1 cellular context compared by ENCODE assay signal in the genomic region with DNA sequence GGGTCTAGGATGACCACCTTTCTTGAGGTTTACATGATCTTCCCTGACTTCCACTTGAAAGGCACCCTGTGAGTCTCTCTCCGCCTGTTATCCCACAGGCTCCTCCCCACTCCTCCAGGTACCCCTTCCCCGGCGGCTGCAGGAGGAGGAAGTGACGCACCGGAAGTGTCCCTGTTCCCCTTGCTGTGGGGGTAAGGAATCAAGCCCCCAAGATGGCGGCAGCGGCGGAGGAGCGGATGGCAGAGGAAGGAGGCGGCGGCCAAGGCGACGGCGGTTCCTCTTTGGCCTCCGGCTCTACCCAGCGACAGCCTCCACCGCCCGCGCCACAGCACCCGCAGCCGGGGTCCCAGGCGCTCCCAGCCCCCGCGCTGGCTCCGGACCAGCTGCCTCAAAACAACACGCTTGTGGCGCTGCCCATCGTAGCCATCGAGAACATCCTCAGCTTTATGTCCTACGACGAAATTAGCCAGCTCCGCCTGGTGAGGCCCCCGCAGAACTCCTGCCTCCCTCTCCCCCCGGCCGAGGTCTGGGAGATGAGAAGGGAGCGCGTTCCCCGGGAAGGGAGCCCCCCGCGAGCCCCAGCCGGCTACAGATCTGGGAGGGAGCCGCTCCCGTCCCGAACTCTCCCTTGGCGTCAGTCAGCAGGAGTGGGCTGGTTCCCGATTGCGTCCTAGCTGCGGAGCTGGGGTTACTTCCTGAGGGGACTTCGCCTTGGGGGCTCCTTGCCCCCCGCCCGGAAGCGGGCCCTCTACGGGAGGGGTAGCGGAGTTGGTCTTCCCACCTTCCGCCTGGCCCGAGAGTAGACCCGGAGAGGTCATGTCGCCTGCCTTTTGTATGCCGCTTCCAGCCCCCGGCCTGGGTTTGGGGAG.
A peak's percentile ranks its signal among the peaks of the same experiment; 100 is the strongest.
TF ChIP-seq lines count a peak whose summit lies in the region.

A gene with protein sequence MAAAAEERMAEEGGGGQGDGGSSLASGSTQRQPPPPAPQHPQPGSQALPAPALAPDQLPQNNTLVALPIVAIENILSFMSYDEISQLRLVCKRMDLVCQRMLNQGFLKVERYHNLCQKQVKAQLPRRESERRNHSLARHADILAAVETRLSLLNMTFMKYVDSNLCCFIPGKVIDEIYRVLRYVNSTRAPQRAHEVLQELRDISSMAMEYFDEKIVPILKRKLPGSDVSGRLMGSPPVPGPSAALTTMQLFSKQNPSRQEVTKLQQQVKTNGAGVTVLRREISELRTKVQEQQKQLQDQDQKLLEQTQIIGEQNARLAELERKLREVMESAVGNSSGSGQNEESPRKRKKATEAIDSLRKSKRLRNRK (plus strand): TSS at position 194 of the 869 bp plus-strand sequence. CDS start 19 bp downstream, at position 213.

TF ChIP-seq in HEK293, 187 proteins besides CTCF, POLR2A, EP300 and RAD21 (continued from another document and continues in another):
- TF ChIP-seq, protein P1, sequence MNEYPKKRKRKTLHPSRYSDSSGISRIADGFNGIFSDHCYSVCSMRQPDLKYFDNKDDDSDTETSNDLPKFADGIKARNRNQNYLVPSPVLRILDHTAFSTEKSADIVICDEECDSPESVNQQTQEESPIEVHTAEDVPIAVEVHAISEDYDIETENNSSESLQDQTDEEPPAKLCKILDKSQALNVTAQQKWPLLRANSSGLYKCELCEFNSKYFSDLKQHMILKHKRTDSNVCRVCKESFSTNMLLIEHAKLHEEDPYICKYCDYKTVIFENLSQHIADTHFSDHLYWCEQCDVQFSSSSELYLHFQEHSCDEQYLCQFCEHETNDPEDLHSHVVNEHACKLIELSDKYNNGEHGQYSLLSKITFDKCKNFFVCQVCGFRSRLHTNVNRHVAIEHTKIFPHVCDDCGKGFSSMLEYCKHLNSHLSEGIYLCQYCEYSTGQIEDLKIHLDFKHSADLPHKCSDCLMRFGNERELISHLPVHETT (tag by site-specific recombination; IDR thresholded peaks at IDR 0.05) = peak; percentile 93
- TF ChIP-seq ZNF184 (tag by site-specific recombination; IDR thresholded peaks at IDR 0.05) (no peak), ZNF366 (tag by site-specific recombination; conservative IDR thresholded peaks at IDR 0.05) (0 out of 2 replicates have a peak, but pooled peaks have one; percentile 41), ZNF19 (tag by site-specific recombination; IDR thresholded peaks at IDR 0.05; ENCODE audit: low read depth) (no peak), ZNF510 (tag by site-specific recombination; IDR thresholded peaks at IDR 0.05; ENCODE audit: insufficient replicate concordance) (no peak), ZNF658 (tag by site-specific recombination; IDR thresholded peaks at IDR 0.05) (no peak), ZSCAN18 (tag by site-specific recombination; IDR thresholded peaks at IDR 0.05) (peak; percentile 47; the same call in 1 of the 2 replicates), ZNF837 (tag by site-specific recombination; IDR thresholded peaks at IDR 0.05) (no peak), ZNF548 (tag by site-specific recombination; IDR thresholded peaks at IDR 0.05) (no peak), ZNF146 (tag by site-specific recombination; IDR thresholded peaks at IDR 0.05) (peak; percentile 39; the same call in 1 of the 2 replicates), ZSCAN16 (tag by site-specific recombination; IDR thresholded peaks at IDR 0.05) (no peak; the same call in 1 of the 2 replicates), ZNF174 (tag by site-specific recombination; IDR thresholded peaks at IDR 0.05) (no peak), SALL2 (tag by site-specific recombination; IDR thresholded peaks at IDR 0.05; ENCODE audit: borderline replicate concordance) (no peak), MYNN (tag by site-specific recombination; IDR thresholded peaks at IDR 0.05; ENCODE audit: borderline replicate concordance) (no peak), ZNF600 (tag by site-specific recombination; IDR thresholded peaks at IDR 0.05) (peak; percentile 86), ZBTB1 (tag by site-specific recombination; IDR thresholded peaks at IDR 0.05) (no peak), KLF16 (tag by site-specific recombination; IDR thresholded peaks at IDR 0.05) (peak; percentile 70; the same call in 1 of the 2 replicates), ZFP41 (tag by site-specific recombination; IDR thresholded peaks at IDR 0.05; ENCODE audit: borderline replicate concordance) (no peak), ZNF560 (tag by site-specific recombination; IDR thresholded peaks at IDR 0.05; ENCODE audit: borderline replicate concordance) (no peak), ZNF558 (tag by site-specific recombination; IDR thresholded peaks at IDR 0.05) (no peak), ZNF426 (tag by site-specific recombination; IDR thresholded peaks at IDR 0.05) (no peak), ZNF785 (tag by site-specific recombination; IDR thresholded peaks at IDR 0.05) (peak; percentile 34; the same call in 1 of the 2 replicates), KLF9 (tag by site-specific recombination; IDR thresholded peaks at IDR 0.05; ENCODE audit: low read depth) (no peak), ZNF701 (tag by site-specific recombination; IDR thresholded peaks at IDR 0.05) (no peak), SP7 (tag by site-specific recombination; IDR thresholded peaks at IDR 0.05) (peak; percentile 90), ZFHX2 (tag by site-specific recombination; conservative IDR thresholded peaks at IDR 0.05) (peak; percentile 55), ZNF280C (tag by site-specific recombination; IDR thresholded peaks at IDR 0.05) (no peak), ZNF473 (tag by site-specific recombination; IDR thresholded peaks at IDR 0.05) (no peak), ZBTB11 (tag by site-specific recombination; conservative IDR thresholded peaks at IDR 0.05; ENCODE audit: low read depth) (peak; percentile 99), ZNF670 (tag by site-specific recombination; IDR thresholded peaks at IDR 0.05; ENCODE audit: low read depth) (no peak), ZNF449 (tag by site-specific recombination; IDR thresholded peaks at IDR 0.05) (0 out of 2 replicates have a peak, but pooled peaks have one; percentile 35), ZNF248 (tag by site-specific recombination; IDR thresholded peaks at IDR 0.05) (no peak), ZNF433 (tag by site-specific recombination; IDR thresholded peaks at IDR 0.05; ENCODE audit: low read depth) (no peak)
- TF ChIP-seq, protein P2, sequence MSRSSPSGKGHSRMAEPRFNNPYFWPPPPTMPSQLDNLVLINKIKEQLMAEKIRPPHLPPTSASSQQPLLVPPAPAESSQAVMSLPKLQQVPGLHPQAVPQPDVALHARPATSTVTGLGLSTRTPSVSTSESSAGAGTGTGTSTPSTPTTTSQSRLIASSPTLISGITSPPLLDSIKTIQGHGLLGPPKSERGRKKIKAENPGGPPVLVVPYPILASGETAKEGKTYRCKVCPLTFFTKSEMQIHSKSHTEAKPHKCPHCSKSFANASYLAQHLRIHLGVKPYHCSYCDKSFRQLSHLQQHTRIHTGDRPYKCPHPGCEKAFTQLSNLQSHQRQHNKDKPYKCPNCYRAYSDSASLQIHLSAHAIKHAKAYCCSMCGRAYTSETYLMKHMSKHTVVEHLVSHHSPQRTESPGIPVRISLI (tag by site-specific recombination; IDR thresholded peaks at IDR 0.05) = no peak
- TF ChIP-seq, protein P3, sequence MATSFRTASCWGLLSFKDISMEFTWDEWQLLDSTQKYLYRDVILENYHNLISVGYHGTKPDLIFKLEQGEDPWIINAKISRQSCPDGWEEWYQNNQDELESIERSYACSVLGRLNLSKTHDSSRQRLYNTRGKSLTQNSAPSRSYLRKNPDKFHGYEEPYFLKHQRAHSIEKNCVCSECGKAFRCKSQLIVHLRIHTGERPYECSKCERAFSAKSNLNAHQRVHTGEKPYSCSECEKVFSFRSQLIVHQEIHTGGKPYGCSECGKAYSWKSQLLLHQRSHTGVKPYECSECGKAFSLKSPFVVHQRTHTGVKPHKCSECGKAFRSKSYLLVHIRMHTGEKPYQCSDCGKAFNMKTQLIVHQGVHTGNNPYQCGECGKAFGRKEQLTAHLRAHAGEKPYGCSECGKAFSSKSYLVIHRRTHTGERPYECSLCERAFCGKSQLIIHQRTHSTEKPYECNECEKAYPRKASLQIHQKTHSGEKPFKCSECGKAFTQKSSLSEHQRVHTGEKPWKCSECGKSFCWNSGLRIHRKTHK (tag by site-specific recombination; IDR thresholded peaks at IDR 0.05) = no peak
- TF ChIP-seq, protein P4, sequence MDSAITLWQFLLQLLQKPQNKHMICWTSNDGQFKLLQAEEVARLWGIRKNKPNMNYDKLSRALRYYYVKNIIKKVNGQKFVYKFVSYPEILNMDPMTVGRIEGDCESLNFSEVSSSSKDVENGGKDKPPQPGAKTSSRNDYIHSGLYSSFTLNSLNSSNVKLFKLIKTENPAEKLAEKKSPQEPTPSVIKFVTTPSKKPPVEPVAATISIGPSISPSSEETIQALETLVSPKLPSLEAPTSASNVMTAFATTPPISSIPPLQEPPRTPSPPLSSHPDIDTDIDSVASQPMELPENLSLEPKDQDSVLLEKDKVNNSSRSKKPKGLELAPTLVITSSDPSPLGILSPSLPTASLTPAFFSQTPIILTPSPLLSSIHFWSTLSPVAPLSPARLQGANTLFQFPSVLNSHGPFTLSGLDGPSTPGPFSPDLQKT (IDR thresholded peaks at IDR 0.05; ENCODE audit: borderline replicate concordance, low read depth, low read length) = no peak
- TF ChIP-seq, protein P5, sequence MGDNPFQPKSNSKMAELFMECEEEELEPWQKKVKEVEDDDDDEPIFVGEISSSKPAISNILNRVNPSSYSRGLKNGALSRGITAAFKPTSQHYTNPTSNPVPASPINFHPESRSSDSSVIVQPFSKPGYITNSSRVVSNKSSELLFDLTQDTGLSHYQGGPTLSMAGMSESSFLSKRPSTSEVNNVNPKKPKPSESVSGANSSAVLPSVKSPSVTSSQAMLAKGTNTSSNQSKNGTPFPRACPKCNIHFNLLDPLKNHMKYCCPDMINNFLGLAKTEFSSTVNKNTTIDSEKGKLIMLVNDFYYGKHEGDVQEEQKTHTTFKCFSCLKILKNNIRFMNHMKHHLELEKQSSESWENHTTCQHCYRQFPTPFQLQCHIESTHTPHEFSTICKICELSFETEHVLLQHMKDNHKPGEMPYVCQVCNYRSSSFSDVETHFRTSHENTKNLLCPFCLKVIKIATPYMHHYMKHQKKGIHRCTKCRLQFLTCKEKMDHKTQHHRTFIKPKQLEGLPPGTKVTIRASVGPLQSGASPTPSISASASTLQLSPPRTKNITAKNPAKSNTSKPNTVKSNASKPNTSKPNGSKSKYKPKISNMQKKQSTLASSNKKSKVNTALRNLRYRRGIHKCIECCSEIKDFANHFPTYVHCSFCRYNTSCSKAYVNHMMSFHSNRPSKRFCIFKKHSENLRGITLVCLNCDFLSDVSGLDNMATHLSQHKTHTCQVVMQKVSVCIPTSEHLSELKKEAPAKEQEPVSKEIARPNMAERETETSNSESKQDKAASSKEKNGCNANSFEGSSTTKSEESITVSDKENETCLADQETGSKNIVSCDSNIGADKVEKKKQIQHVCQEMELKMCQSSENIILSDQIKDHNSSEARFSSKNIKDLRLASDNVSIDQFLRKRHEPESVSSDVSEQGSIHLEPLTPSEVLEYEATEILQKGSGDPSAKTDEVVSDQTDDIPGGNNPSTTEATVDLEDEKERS (tag by site-specific recombination; IDR thresholded peaks at IDR 0.05) = no peak; the same call in 1 of the 2 replicates
